Comparison of ENCODE assay signal across 3 cellular contexts in genomic region chr12:57053146-57053545, GRCh38. TPM values are rescaled to one million over a fixed set of nuclear protein-coding genes. Genes with fewer than 3 reads are reported as not detected.
"Had no signal": no experiment of that assay in that cellular context is flagged by ENCODE, and none has a peak within 500 bp of the region (broad histone marks: within the 10 kb centered on the region; RNA-seq: fewer than 3 reads in every experiment).

No MANE protein-coding gene starts in this region.

RNA-seq across cellular contexts. Expression of gene MYO1A, which starts 3.2 kb away (rescaled TPM):
- total RNA-seq: M059J, NCI-H460 had no signal

RNA-seq across cellular contexts. Expression of gene TAC3, which starts 36.8 kb away (rescaled TPM):
- total RNA-seq: M059J, MCF 10A, NCI-H460 had no signal
